In the genomic region with DNA sequence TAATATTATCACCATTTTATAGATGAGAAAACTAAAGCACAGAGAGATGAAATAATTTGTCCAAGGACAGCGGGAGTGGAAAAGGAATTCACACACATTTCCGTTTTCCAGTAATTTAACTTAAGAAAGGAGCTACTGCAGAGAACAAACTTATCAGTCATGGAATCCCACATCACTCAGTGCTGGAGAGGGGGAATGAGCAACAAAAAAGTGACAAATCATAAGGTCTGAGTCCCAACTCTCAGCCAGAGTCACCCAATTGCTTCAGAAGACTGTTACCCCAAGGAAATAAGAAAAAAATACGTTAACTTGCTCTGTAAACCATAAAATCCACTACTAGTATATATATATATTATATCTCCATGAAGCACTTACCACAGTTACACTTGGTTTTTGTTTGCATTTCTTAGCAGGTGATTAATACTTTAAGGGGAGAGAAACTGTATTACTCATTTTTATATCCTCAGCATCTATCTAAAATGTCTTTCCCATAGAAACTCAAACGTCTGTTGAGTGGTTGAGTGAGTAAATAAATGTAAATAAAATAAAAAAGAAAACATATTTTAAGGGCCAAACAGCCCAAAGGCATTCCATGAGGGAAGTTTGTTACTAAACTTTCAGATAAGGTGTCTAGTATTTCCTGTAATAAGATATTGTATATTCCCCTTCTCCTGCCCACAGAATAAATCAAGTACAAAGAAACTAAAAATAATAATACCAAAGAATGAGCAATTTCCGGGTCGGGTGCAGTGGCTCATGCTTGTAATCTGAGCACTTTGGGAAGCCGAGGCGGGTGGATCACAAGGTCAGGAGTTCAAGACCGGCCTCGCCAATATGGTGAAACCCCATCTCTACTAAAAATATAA, we compare ENCODE assay signal across 8 cellular contexts.
DNase-seq lines count a peak whose midpoint lies in the region; ATAC-seq and TF ChIP-seq lines count a peak whose summit lies in the region.

No MANE protein-coding gene starts in this region.

- ATAC-seq in GM21526 (IDR thresholded peaks at IDR 0.05; ENCODE audit: low FRiP score, unreplicated experiment), result no peak

- CTCF ChIA-PET in CD8-positive, alpha-beta memory T cell (lab: Charles Lee), result no interaction called here
- CTCF ChIA-PET in PC-9 (lab: Charles Lee), result no interaction called here

- TF ChIP-seq CTCF in PC-9 (conservative IDR thresholded peaks at IDR 0.05) (no peak), progenitor cell of endocrine pancreas (IDR thresholded peaks at IDR 0.05; ENCODE audit: unreplicated experiment) (no peak), tibial nerve (IDR thresholded peaks at IDR 0.05) (no peak)

- peaks cover 11% of the 10 kb centered on the region for H3K36me3 ChIP-seq in CD8-positive, alpha-beta memory T cell (ENCODE audit: insufficient read depth, low read length)
- H3K36me3 ChIP-seq in PC-9 (ENCODE audit: low read depth) (0 out of 2 replicates have a peak, but pooled peaks cover 5% of the 10 kb centered on the region), tibial nerve (peaks cover 0 to 1% (median 0%) of the 10 kb centered on the region in 3 donors)

- no peaks in the 10 kb centered on the region for H4K20me1 ChIP-seq in PC-9 (ENCODE audit: insufficient read depth)

- H3K27ac ChIP-seq in CD8-positive, alpha-beta memory T cell (ENCODE audit: low read depth, low read length), result no peak overlapping the region
- H3K27ac ChIP-seq in PC-9, result peak overlapping the region; percentile 95
- H3K27ac ChIP-seq in tibial nerve, result peak overlapping the region in 2 of 4 donors; percentile 86 to 88

- peaks cover 79 to 96% (median 92%) of the 10 kb centered on the region in 3 donors for H3K4me1 Mint-ChIP-seq in CD8-positive, alpha-beta memory T cell
- H3K4me1 Mint-ChIP-seq in progenitor cell of endocrine pancreas (ENCODE audit: low read depth), result peaks cover 38% of the 10 kb centered on the region

- no peak for TF ChIP-seq POLR2A in tibial nerve (IDR thresholded peaks at IDR 0.05)

- no peaks in the 10 kb centered on the region for H3K9me3 Mint-ChIP-seq in CD8-positive, alpha-beta memory T cell
- peaks cover 3% of the 10 kb centered on the region for H3K9me3 Mint-ChIP-seq in progenitor cell of endocrine pancreas (ENCODE audit: low read depth)

- peak overlapping the region; percentile 17 to 89 (median 85) for H3K4me3 Mint-ChIP-seq in CD8-positive, alpha-beta memory T cell
- H3K4me3 Mint-ChIP-seq in progenitor cell of endocrine pancreas (ENCODE audit: low read depth), result no peak overlapping the region

- H3K9me2 ChIP-seq in PC-9 (ENCODE audit: insufficient read depth), result no peaks in the 10 kb centered on the region

- no peak overlapping the region for H3K4me3 ChIP-seq in CD8-positive, alpha-beta memory T cell (ENCODE audit: low read length)
- H3K4me3 ChIP-seq in PC-9 (peak overlapping the region; percentile 26; the same call in 1 of the 2 replicates), tibial nerve (no peak overlapping the region)

- intact Hi-C loops in PC-9 (cut with micrococcal nuclease; ENCODE audit: unreplicated experiment), result no loop called here

- peaks cover 47% of the 10 kb centered on the region for H3F3A ChIP-seq in PC-9 (ENCODE audit: insufficient read depth, low read depth)

- TF ChIP-seq EP300 in tibial nerve (IDR thresholded peaks at IDR 0.05), result no peak

- H3K27me3 ChIP-seq in CD8-positive, alpha-beta memory T cell (ENCODE audit: insufficient read depth, low read length, poor library complexity, severe bottlenecking), result no peaks in the 10 kb centered on the region
- H3K27me3 ChIP-seq in PC-9 (ENCODE audit: insufficient read depth, low read depth) (no peaks in the 10 kb centered on the region), tibial nerve (no peaks in the 10 kb centered on the region)

- no peak overlapping the region for H2AFZ ChIP-seq in PC-9

- peaks cover 0 to 2% of the 10 kb centered on the region in 2 donors for H3K27me3 Mint-ChIP-seq in CD8-positive, alpha-beta memory T cell
- H3K27me3 Mint-ChIP-seq in progenitor cell of endocrine pancreas, result no peaks in the 10 kb centered on the region

- BruUV-seq in PC-9 (replicated peaks; lab: Mats Ljungman, UMichigan), result no TSS peak

- no peak for DNase-seq in CD8-positive, alpha-beta memory T cell
- DNase-seq in PC-9 (peak; percentile 48 to 92), astrocyte of the hippocampus (ENCODE audit: low read depth, low spot score) (peak; percentile 62), progenitor cell of endocrine pancreas (ENCODE audit: low spot score, unreplicated experiment) (no peak), islet precursor cell (no peak), AG20443 (ENCODE audit: low spot score) (no peak), tibial nerve (ENCODE audit: low spot score in 2 of 2) (no peak)

- H3K27ac Mint-ChIP-seq in CD8-positive, alpha-beta memory T cell, result peak overlapping the region; percentile 37 to 95 (median 90)
- peak overlapping the region; percentile 68 for H3K27ac Mint-ChIP-seq in progenitor cell of endocrine pancreas

- peaks cover 0 to 35% (median 14%) of the 10 kb centered on the region in 3 donors for H3K36me3 Mint-ChIP-seq in CD8-positive, alpha-beta memory T cell
- H3K36me3 Mint-ChIP-seq in progenitor cell of endocrine pancreas (ENCODE audit: insufficient read depth), result peaks cover 17% of the 10 kb centered on the region

- peaks cover 22% of the 10 kb centered on the region for H3K79me2 ChIP-seq in PC-9 (ENCODE audit: low read depth)

- H3K4me1 ChIP-seq in CD8-positive, alpha-beta memory T cell (ENCODE audit: insufficient read depth, low read length), result peaks cover 68% of the 10 kb centered on the region
- H3K4me1 ChIP-seq in PC-9 (replicated peaks; ENCODE audit: insufficient read depth) (peaks cover 69% of the 10 kb centered on the region), tibial nerve (peaks cover 8 to 96% (median 44%) of the 10 kb centered on the region in 4 donors)

- H3K9me3 ChIP-seq in CD8-positive, alpha-beta memory T cell (ENCODE audit: low read length), result no peaks in the 10 kb centered on the region
- H3K9me3 ChIP-seq in PC-9 (ENCODE audit: insufficient read depth, low read depth), result no peaks in the 10 kb centered on the region
- no peaks in the 10 kb centered on the region for H3K9me3 ChIP-seq in tibial nerve

- WGBS in tibial nerve, 2 donors, result 64% methylated on average over 10 of the region's 10 CpGs

- peak overlapping the region; percentile 57 for H3K4me2 ChIP-seq in PC-9

- POLR2A ChIA-PET in CD8-positive, alpha-beta memory T cell (lab: Charles Lee), result no interaction called here
- POLR2A ChIA-PET in PC-9 (lab: Charles Lee; ENCODE audit: unreplicated experiment), result no interaction called here

Comparison
In these comparisons a context has a peak if more than half of its experiments do, and no peak if none do; other contexts are left out.
1. DNase-seq: peak in PC-9 (2 of 2) and astrocyte of the hippocampus (single experiment); none in CD8-positive, alpha-beta memory T cell (0 of 5), progenitor cell of endocrine pancreas (single experiment), islet precursor cell (single experiment), AG20443 (single experiment) and tibial nerve (0 of 2).